ENCODE assay signal across 8 cellular contexts in genomic region chr10:116947838-116948529, GRCh38. TPM values are rescaled to one million over a fixed set of nuclear protein-coding genes. Genes with fewer than 3 reads are reported as not detected.
DNase-seq lines count a peak whose midpoint lies in the region; ATAC-seq and TF ChIP-seq lines count a peak whose summit lies in the region.

No MANE protein-coding gene starts in this region.

- peak; percentile 79 to 92 for DNase-seq in NOMO-1 (lab: John Stamatoyannopoulos, UW; ENCODE audit: unreplicated experiment in 2 of 2)
- DNase-seq in epithelial cell of esophagus (ENCODE audit: low read depth): peak; percentile 55
- DNase-seq in osteocyte (ENCODE audit: extremely low spot score, unreplicated experiment): no peak
- DNase-seq in stomach: no peak
- DNase-seq in Kasumi-1 (lab: John Stamatoyannopoulos, UW): no peak
- no peak for DNase-seq in occipital lobe (lab: John Stamatoyannopoulos, UW)
- DNase-seq in COLO668 (lab: John Stamatoyannopoulos, UW; ENCODE audit: unreplicated experiment): no peak

- H3K27ac Mint-ChIP-seq in osteocyte (ENCODE audit: unreplicated experiment): peak overlapping the region; percentile 91

- H3K36me3 Mint-ChIP-seq in osteocyte (ENCODE audit: unreplicated experiment): peaks cover 29% of the 10 kb centered on the region

- intact Hi-C loops in stomach (cut with DNase I; ENCODE audit: low total_unique reads): no loop called here

- peaks cover 21% of the 10 kb centered on the region for H3K4me1 Mint-ChIP-seq in osteocyte (ENCODE audit: unreplicated experiment)

- H3K4me3 ChIP-seq in epithelial cell of esophagus (ENCODE audit: low read length) (no peak overlapping the region), stomach (no peak overlapping the region)

- no peaks in the 10 kb centered on the region for H3K9me3 ChIP-seq in stomach

- TF ChIP-seq CTCF in epithelial cell of esophagus (IDR thresholded peaks at IDR 0.05; ENCODE audit: insufficient read depth, low read depth, low read length, missing control alignments) (no peak), osteocyte (IDR thresholded peaks at IDR 0.05) (no peak), stomach (IDR thresholded peaks at IDR 0.05) (no peak)

- 48 to 69% (median 64%) methylated on average over 2 of the region's 2 CpGs for WGBS in stomach, 5 donors

- H3K4me1 ChIP-seq in stomach: peaks cover 0 to 15% (median 0%) of the 10 kb centered on the region in 4 donors

- H3K27me3 Mint-ChIP-seq in osteocyte (ENCODE audit: unreplicated experiment): no peaks in the 10 kb centered on the region

- H3K36me3 ChIP-seq in stomach: peaks cover 0 to 36% (median 28%) of the 10 kb centered on the region in 4 donors

- H3K27me3 ChIP-seq in stomach: no peaks in the 10 kb centered on the region

- H3K9me3 Mint-ChIP-seq in osteocyte (ENCODE audit: unreplicated experiment): no peaks in the 10 kb centered on the region

- H3K27ac ChIP-seq in stomach: peak overlapping the region in 2 of 5 donors; percentile 18 to 27

- no peak for TF ChIP-seq POLR2A in stomach (IDR thresholded peaks at IDR 0.05)

- H3K4me3 Mint-ChIP-seq in osteocyte (ENCODE audit: unreplicated experiment): no peak overlapping the region

- no peak for TF ChIP-seq EP300 in stomach (IDR thresholded peaks at IDR 0.05)

- ATAC-seq in GM21447 (IDR thresholded peaks at IDR 0.05; ENCODE audit: unreplicated experiment): peak; percentile 65

RNA-seq across cellular contexts. Expression of gene SHTN1, which starts 57.0 kb away (rescaled TPM):
- total RNA-seq in osteocyte (23.7 and 26.1 TPM in 2 replicates), stomach (10 to 100 TPM; 13.3 to 49.1 (median 19.3) TPM), occipital lobe (54.1 TPM)
- 10 to 100 TPM in 1 of 3 donors, 1 to 10 TPM in 2; 7.4 to 10.2 (median 8.8) TPM for polyA plus RNA-seq in stomach

Comparison
In these comparisons a context has a peak if more than half of its experiments do, and no peak if none do; other contexts are left out.
1. DNase-seq: peak in NOMO-1 (2 of 2) and epithelial cell of esophagus (single experiment); none in osteocyte (single experiment), stomach (single experiment), Kasumi-1 (0 of 2), occipital lobe (single experiment) and COLO668 (single experiment).